8 cellular contexts compared by ENCODE assay signal in genomic region chr15:78709263-78709882, GRCh38.
DNase-seq lines count a peak whose midpoint lies in the region; ATAC-seq lines count a peak whose summit lies in the region.

No MANE protein-coding gene starts in this region.

- peaks cover 9% of the 10 kb centered on the region for H3K4me1 Mint-ChIP-seq in dendritic cell treated with granulocyte-macrophage colony-stimulating factor and Interleukin-4, amounts not matched to agents 40 ng/mL and 50 ng/mL, for 4 days (ENCODE audit: low read depth)

- H3K9me3 Mint-ChIP-seq in dendritic cell treated with granulocyte-macrophage colony-stimulating factor and Interleukin-4, amounts not matched to agents 40 ng/mL and 50 ng/mL, for 4 days: no peaks in the 10 kb centered on the region

- DNase-seq in D341Med (ENCODE audit: low spot score): peak; percentile 87
- DNase-seq in NCI-H345 treated with DMSO at 0.1 percent for 48 hours (lab: John Stamatoyannopoulos, UW; ENCODE audit: unreplicated experiment): peak; percentile 18
- DNase-seq in activated CD4-positive, alpha-beta T cell treated with anti-CD3 and anti-CD28 coated beads, Interleukin-2, amount 50 U/mL, for 4 hours: peak; percentile 48 to 54
- peak; percentile 54 for DNase-seq in medulla oblongata (ENCODE audit: extremely low spot score)
- peak; percentile 21 for DNase-seq in stimulated activated CD8-positive, alpha-beta memory T cell treated with anti-CD3 and anti-CD28 coated beads, Interleukin-12 subunit alpha, Interleukin-12 subunit beta, amount 100 ng/mL, for 4 hours (ENCODE audit: low read depth)

- H3K27ac Mint-ChIP-seq in dendritic cell treated with granulocyte-macrophage colony-stimulating factor and Interleukin-4, amounts not matched to agents 40 ng/mL and 50 ng/mL, for 4 days: no peak overlapping the region

- ATAC-seq in HG02623 (IDR thresholded peaks at IDR 0.05; ENCODE audit: unreplicated experiment): peak; percentile 64
- ATAC-seq in GM19463 (IDR thresholded peaks at IDR 0.05; ENCODE audit: unreplicated experiment): no peak

- peaks cover 32% of the 10 kb centered on the region for H3K27me3 Mint-ChIP-seq in dendritic cell treated with granulocyte-macrophage colony-stimulating factor and Interleukin-4, amounts not matched to agents 40 ng/mL and 50 ng/mL, for 4 days

- intact Hi-C loops in dendritic cell treated with granulocyte-macrophage colony-stimulating factor and Interleukin-4, amounts not matched to agents 40 ng/mL and 50 ng/mL, for 4 days (cut with micrococcal nuclease): loop anchor here (1.0 kb wide), 2 partner anchors 71 to 91 kb away; no protein-coding TSS in a partner anchor

- no peaks in the 10 kb centered on the region for H3K36me3 Mint-ChIP-seq in dendritic cell treated with granulocyte-macrophage colony-stimulating factor and Interleukin-4, amounts not matched to agents 40 ng/mL and 50 ng/mL, for 4 days (ENCODE audit: low read depth)

- H3K4me3 Mint-ChIP-seq in dendritic cell treated with granulocyte-macrophage colony-stimulating factor and Interleukin-4, amounts not matched to agents 40 ng/mL and 50 ng/mL, for 4 days: peak overlapping the region; percentile 17

Comparison
In these comparisons a context has a peak if more than half of its experiments do, and no peak if none do; other contexts are left out.
1. DNase-seq: peak in every context shown above with its lines; median percentile 87 in D341Med; 54 in medulla oblongata; 51 in activated CD4-positive, alpha-beta T cell treated with anti-CD3 and anti-CD28 coated beads, Interleukin-2, amount 50 U/mL, for 4 hours; 21 in stimulated activated CD8-positive, alpha-beta memory T cell treated with anti-CD3 and anti-CD28 coated beads, Interleukin-12 subunit alpha, Interleukin-12 subunit beta, amount 100 ng/mL, for 4 hours; 18 in NCI-H345 treated with DMSO at 0.1 percent for 48 hours.